In the genomic region with DNA sequence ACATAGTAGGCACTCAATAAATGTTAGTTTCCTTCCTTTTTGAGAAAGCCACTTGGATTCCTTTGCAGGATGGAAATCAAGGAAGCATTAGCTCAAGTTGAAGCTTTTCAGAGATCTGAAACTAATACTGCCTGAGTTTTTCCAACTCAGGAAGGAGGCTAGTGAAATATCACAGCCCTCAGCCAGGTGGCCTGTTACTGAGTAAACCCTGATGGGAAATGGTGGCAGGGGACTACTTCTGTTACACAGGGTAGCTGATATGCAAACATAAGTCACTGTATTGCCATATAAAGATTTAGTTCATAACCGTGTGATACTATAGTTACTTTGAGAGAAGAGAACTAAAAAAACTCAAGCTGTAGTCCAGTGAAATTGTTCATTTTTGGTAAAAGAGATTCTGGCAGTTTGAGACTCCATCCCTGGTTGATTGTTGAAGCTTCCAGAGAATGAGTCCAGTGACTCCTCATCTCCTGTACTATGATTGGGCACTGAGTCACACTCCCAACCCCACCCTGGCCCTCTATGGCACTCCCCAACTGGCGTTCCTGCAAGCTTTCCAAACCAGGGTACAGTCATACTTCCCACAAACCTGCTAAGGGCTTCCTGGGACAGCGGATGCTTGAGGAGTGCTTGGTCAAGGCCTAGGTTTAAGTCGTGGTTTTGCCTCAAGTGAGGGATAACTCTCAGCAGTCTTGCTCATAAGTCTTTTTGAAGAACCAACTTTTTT, we compare ENCODE assay signal across 13 cellular contexts.
DNase-seq lines count a peak whose midpoint lies in the region; ATAC-seq, FAIRE-seq and TF ChIP-seq lines count a peak whose summit lies in the region.
"Had no signal": no experiment of that assay in that cellular context is flagged by ENCODE, and none has a peak within 500 bp of the region (broad histone marks: within the 10 kb centered on the region; RNA-seq: fewer than 3 reads in every experiment).

No MANE protein-coding gene starts in this region.

- H3K9me3 Mint-ChIP-seq in MCF 10A (ENCODE audit: unreplicated experiment) = no peaks in the 10 kb centered on the region
- H3K9me3 Mint-ChIP-seq: central memory CD8-positive, alpha-beta T cell; IgD-negative memory B cell had no signal

- H3K36me3 ChIP-seq in breast epithelium = no peaks in the 10 kb centered on the region
- no peaks in the 10 kb centered on the region for H3K36me3 ChIP-seq in colonic mucosa

- H3K27ac Mint-ChIP-seq in MCF 10A (ENCODE audit: low read depth, unreplicated experiment) = peak overlapping the region; percentile 64
- H3K27ac Mint-ChIP-seq: IgD-negative memory B cell had no signal

- H3K9me3 ChIP-seq in breast epithelium (peaks cover 0 to 7% of the 10 kb centered on the region in 2 donors), colonic mucosa (no peaks in the 10 kb centered on the region)

- POLR2A ChIA-PET in MCF 10A (lab: Yijun Ruan, JAX) = interaction anchor here (0.6 to 0.9 kb wide), 4 partner anchors 66 to 129 kb away, joined by 3 read pairs; no protein-coding TSS in a partner anchor

- H3K27me3 ChIP-seq in breast epithelium (peaks cover 0 to 42% of the 10 kb centered on the region in 2 donors), colonic mucosa (no peaks in the 10 kb centered on the region)
- H3K27me3 ChIP-seq: hepatocyte had no signal

- TF ChIP-seq POLR2A in breast epithelium (IDR thresholded peaks at IDR 0.05) (no peak), GM18505 (IDR thresholded peaks at IDR 0.05; ENCODE audit: borderline replicate concordance, extremely low read depth, insufficient read depth, insufficient read length) (no peak)

- H3K27ac ChIP-seq in breast epithelium (no peak overlapping the region), colonic mucosa (no peak overlapping the region)
- H3K27ac ChIP-seq: hepatocyte had no signal

- no peak overlapping the region for H3K4me3 Mint-ChIP-seq in MCF 10A (ENCODE audit: unreplicated experiment)
- H3K4me3 Mint-ChIP-seq: central memory CD8-positive, alpha-beta T cell; IgD-negative memory B cell had no signal

- TF ChIP-seq CTCF in MCF 10A (IDR thresholded peaks at IDR 0.05; ENCODE audit: unreplicated experiment) (no peak), breast epithelium (IDR thresholded peaks at IDR 0.05) (no peak), colonic mucosa (IDR thresholded peaks at IDR 0.05) (no peak)

- CTCF ChIA-PET in MCF 10A (lab: Yijun Ruan, JAX) = interaction anchor here (0.7 kb wide), 1 partner anchor 10 kb away, joined by 3 read pairs; no protein-coding TSS in a partner anchor

- H3K4me3 ChIP-seq in breast epithelium (no peak overlapping the region), colonic mucosa (no peak overlapping the region)
- H3K4me3 ChIP-seq: hepatocyte had no signal

- H3K36me3 Mint-ChIP-seq in MCF 10A (ENCODE audit: insufficient read depth, unreplicated experiment) = no peaks in the 10 kb centered on the region
- H3K36me3 Mint-ChIP-seq: IgD-negative memory B cell had no signal

- H3K4me1 Mint-ChIP-seq in MCF 10A (ENCODE audit: insufficient read depth, unreplicated experiment) = no peaks in the 10 kb centered on the region

- H3K4me1 ChIP-seq in breast epithelium (no peaks in the 10 kb centered on the region), colonic mucosa (no peaks in the 10 kb centered on the region)

- no TSS peak for BruUV-seq in MCF 10A (replicated peaks; lab: Mats Ljungman, UMichigan)

- H3K9ac ChIP-seq in colonic mucosa (ENCODE audit: low read depth in 2 of 2, low read length in 2 of 2) = no peak overlapping the region

- peak; percentile 83 for DNase-seq in MCF 10A (ENCODE audit: unreplicated experiment)
- no peak for DNase-seq in breast epithelium (ENCODE audit: low spot score in 2 of 2)
- peak; percentile 81 for DNase-seq in RCC 7860 (ENCODE audit: low spot score)
- peak; percentile 14 for DNase-seq in fibroblast of gingiva (ENCODE audit: low read depth)
- no peak for DNase-seq in colonic mucosa
- DNase-seq in NCI-H446 treated with DMSO at 0.1 percent for 48 hours (lab: John Stamatoyannopoulos, UW) = no peak
- no peak for DNase-seq in activated effector memory CD4-positive, alpha-beta T cell treated with Interleukin-2 at 50 U/mL for 16 hours
- DNase-seq: NCI-H2227 treated with DMSO at 0.1 percent for 48 hours; stimulated activated CD4-positive, alpha-beta T cell treated with anti-CD3 and anti-CD28 coated beads, Interleukin-12 subunit alpha, Interleukin-12 subunit beta, amount 100 ng/mL, for 4 hours had no signal

- peaks cover 40% of the 10 kb centered on the region for H3K27me3 Mint-ChIP-seq in MCF 10A (ENCODE audit: insufficient read depth, unreplicated experiment)
- H3K27me3 Mint-ChIP-seq: central memory CD8-positive, alpha-beta T cell; IgD-negative memory B cell had no signal

- intact Hi-C loops in MCF 10A (cut with micrococcal nuclease) (no loop called here), breast epithelium (cut with DNase I; ENCODE audit: low total_unique reads) (no loop called here), colonic mucosa (cut with DNase I) (no loop called here)

- ATAC-seq in GM18505 (IDR thresholded peaks at IDR 0.05; ENCODE audit: unreplicated experiment) = no peak

- FAIRE-seq in RCC 7860 (lab: Jason Lieb, UNC) = peak; percentile 90

Comparison
In these comparisons a context has a peak if more than half of its experiments do, and no peak if none do; other contexts are left out.
1. DNase-seq: peak in MCF 10A (single experiment), RCC 7860 (single experiment) and fibroblast of gingiva (single experiment); none in breast epithelium (0 of 2), colonic mucosa (single experiment), NCI-H446 treated with DMSO at 0.1 percent for 48 hours (single experiment) and activated effector memory CD4-positive, alpha-beta T cell treated with Interleukin-2 at 50 U/mL for 16 hours (single experiment).